In the genomic region with DNA sequence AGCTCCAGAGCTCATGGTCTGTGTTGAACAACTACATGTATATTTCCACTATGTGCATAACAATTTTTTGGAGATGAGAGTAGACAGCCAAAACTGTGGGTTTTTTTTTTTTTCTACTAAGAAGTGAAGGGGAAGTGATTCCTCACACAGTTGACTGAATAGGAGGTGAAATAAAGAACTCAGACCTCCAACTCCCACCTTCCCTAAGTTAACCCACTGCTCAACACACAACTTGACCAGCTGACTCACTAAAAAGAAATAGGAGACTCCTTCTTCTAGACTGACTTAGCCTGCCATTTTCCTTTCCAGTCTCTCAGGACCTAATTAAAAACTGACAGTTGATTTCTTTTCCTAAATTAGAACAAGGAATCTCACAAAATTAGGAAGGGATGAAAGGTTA, we compare ENCODE assay signal across 9 cellular contexts. TPM values are rescaled to one million over a fixed set of nuclear protein-coding genes. Genes with fewer than 3 reads are reported as not detected.
A peak's percentile ranks its signal among the peaks of the same experiment; 100 is the strongest.
DNase-seq lines count a peak whose midpoint lies in the region; FAIRE-seq and TF ChIP-seq lines count a peak whose summit lies in the region.
"Had no signal": no experiment of that assay in that cellular context is flagged by ENCODE, and none has a peak within 500 bp of the region (broad histone marks: within the 10 kb centered on the region; RNA-seq: fewer than 3 reads in every experiment).

No MANE protein-coding gene starts in this region.

- peaks cover 39% of the 10 kb centered on the region for H3K79me2 ChIP-seq in keratinocyte (ENCODE audit: control insufficient read depth, insufficient read depth, low read length)

- H3K9me3 ChIP-seq in BLaER1 treated with 17β-estradiol and CSF1 and Interleukin-3, amounts not matched to agents 10 nM and 100 nM (replicated peaks in 1 of 11) = peaks cover 1 to 11% (median 9%) of the 10 kb centered on the region in 11 experiments; a peak in 20 of 22 replicates
- H3K9me3 ChIP-seq in HAP-1 = no peaks in the 10 kb centered on the region
- H3K9me3 ChIP-seq in keratinocyte (ENCODE audit: control insufficient read depth, low read depth, low read length) = no peaks in the 10 kb centered on the region

- TF ChIP-seq CTCF in WI38 (IDR thresholded peaks at IDR 0.05; ENCODE audit: low read depth, low read length) (no peak), keratinocyte (optimal IDR thresholded peaks at IDR 0.05 in 1 of 3, IDR thresholded peaks at IDR 0.05 in 1 of 3, conservative IDR thresholded peaks at IDR 0.05 in 1 of 3; ENCODE audit: extremely low read depth in 1 of 3, insufficient read depth in 2 of 3, low read length in 3 of 3) (no peak)

- peak overlapping the region in 6 of 11 experiments; percentile 92 to 97 (median 95); a peak in 9 of 22 replicates for H3K27ac ChIP-seq in BLaER1 treated with 17β-estradiol and CSF1 and Interleukin-3, amounts not matched to agents 10 nM and 100 nM
- no peak overlapping the region for H3K27ac ChIP-seq in keratinocyte (ENCODE audit: control insufficient read depth, insufficient read depth, low read length)

- no peaks in the 10 kb centered on the region for H3K27me3 ChIP-seq in BLaER1 treated with 17β-estradiol and CSF1 and Interleukin-3, amounts not matched to agents 10 nM and 100 nM
- H3K27me3 ChIP-seq in HAP-1 (ENCODE audit: low read depth) (no peaks in the 10 kb centered on the region), keratinocyte (ENCODE audit: control insufficient read depth, extremely low read depth, insufficient read depth, low read length) (no peaks in the 10 kb centered on the region)

- dilution Hi-C loops in keratinocyte (cut with MboI; ENCODE audit: extremely low pct_ligation_motif_present, low sequenced_read_pairs) = no loop called here

- no peak for DNase-seq in HAP-1 (ENCODE audit: low spot score in 2 of 2)
- no peak for DNase-seq in keratinocyte (ENCODE audit: low read depth, low spot score)
- DNase-seq in DMS 273 (lab: John Stamatoyannopoulos, UW; ENCODE audit: unreplicated experiment) = no peak
- DNase-seq in NCI-H446 treated with DMSO at 0.1 percent for 48 hours (lab: John Stamatoyannopoulos, UW) = no peak
- no peak for DNase-seq in NCI-H1105 (lab: John Stamatoyannopoulos, UW)
- no peak for DNase-seq in HT-29 (ENCODE audit: low spot score)
- DNase-seq: activated CD8-positive, alpha-beta memory T cell treated with anti-CD3 and anti-CD28 coated beads, Interleukin-2, amount 50 U/mL, for 4 hours had no signal

- peaks cover 25 to 59% (median 58%) of the 10 kb centered on the region in 11 experiments; a peak in 21 of 22 replicates for H4K20me1 ChIP-seq in BLaER1 treated with 17β-estradiol and CSF1 and Interleukin-3, amounts not matched to agents 10 nM and 100 nM
- no peaks in the 10 kb centered on the region for H4K20me1 ChIP-seq in keratinocyte (ENCODE audit: control insufficient read depth, extremely low read depth, insufficient read depth, low read length)

- H3K36me3 ChIP-seq in BLaER1 treated with 17β-estradiol and CSF1 and Interleukin-3, amounts not matched to agents 10 nM and 100 nM = peaks cover 42 to 53% (median 49%) of the 10 kb centered on the region in 11 experiments
- peaks cover 37% of the 10 kb centered on the region for H3K36me3 ChIP-seq in HAP-1 (replicated peaks)
- peaks cover 21 to 22% of the 10 kb centered on the region in 2 experiments for H3K36me3 ChIP-seq in keratinocyte (ENCODE audit: control insufficient read depth in 2 of 2, extremely low read depth in 1 of 2, insufficient read depth in 2 of 2, low read length in 2 of 2)

- peak overlapping the region; percentile 71 to 96 (median 83) for H3K4me2 ChIP-seq in BLaER1 treated with 17β-estradiol and CSF1 and Interleukin-3, amounts not matched to agents 10 nM and 100 nM
- H3K4me2 ChIP-seq in keratinocyte (ENCODE audit: control insufficient read depth, extremely low read depth, insufficient read depth, low read depth, low read length) = peak overlapping the region; percentile 94

- H2AFZ ChIP-seq in keratinocyte (ENCODE audit: control insufficient read depth, low read length) = no peak overlapping the region

- H3K4me1 ChIP-seq in BLaER1 treated with 17β-estradiol and CSF1 and Interleukin-3, amounts not matched to agents 10 nM and 100 nM = peaks cover 23 to 51% (median 31%) of the 10 kb centered on the region in 10 experiments
- H3K4me1 ChIP-seq in HAP-1 (peaks cover 11% of the 10 kb centered on the region), keratinocyte (ENCODE audit: control insufficient read depth, extremely low read depth, insufficient read depth, low read length) (peaks cover 13% of the 10 kb centered on the region)

- FAIRE-seq in keratinocyte (lab: Jason Lieb, UNC) = no peak

- H3K9me1 ChIP-seq in keratinocyte (ENCODE audit: control insufficient read depth, extremely low read depth, insufficient read depth, low read length) = no peaks in the 10 kb centered on the region

- in situ Hi-C loops in HAP-1 (cut with MboI; ENCODE audit: low sequenced_read_pairs) = no loop called here

- H3K4me3 ChIP-seq in BLaER1 treated with 17β-estradiol and CSF1 and Interleukin-3, amounts not matched to agents 10 nM and 100 nM = peak overlapping the region; percentile 76 to 95 (median 86); a peak in 19 of 20 replicates
- H3K4me3 ChIP-seq in HAP-1 (peak overlapping the region; percentile 75), WI38 (ENCODE audit: low read depth, low read length) (peak overlapping the region; percentile 97), keratinocyte (ENCODE audit: control insufficient read depth in 2 of 3, extremely low read depth in 1 of 3, insufficient read depth in 2 of 3, low read depth in 1 of 3, low read length in 3 of 3) (peak overlapping the region in 2 of 3 experiments; percentile 98 to 99)

- H3K9ac ChIP-seq in BLaER1 treated with 17β-estradiol and CSF1 and Interleukin-3, amounts not matched to agents 10 nM and 100 nM = peak overlapping the region in 8 of 11 experiments; percentile 91 to 97 (median 94); a peak in 13 of 22 replicates
- no peak overlapping the region for H3K9ac ChIP-seq in keratinocyte (ENCODE audit: control insufficient read depth, extremely low read depth, insufficient read depth, low read length)

RNA-seq across cellular contexts. Expression of a gene that starts 1.7 kb away (rescaled TPM):
- 107 to 158 TPM (median 127 TPM) in 3 replicates for polyA plus RNA-seq in keratinocyte
- 54.4 TPM for polyA plus RNA-seq in keratinocyte (2011; ENCODE audit: low read depth)
- 69.1 and 88.0 TPM in 2 replicates for polyA plus RNA-seq in keratinocyte (2011; cell fraction: cytosol; rRNA removed)
- 194 TPM in 2 replicates for polyA plus RNA-seq in keratinocyte (2011; cell fraction: nucleus; rRNA removed)
- polyA plus RNA-seq in keratinocyte (2012; ENCODE audit: low replicate concordance) = 89.3 and 93.7 TPM in 2 replicates
- 175 to 246 TPM (median 180 TPM) in 3 replicates for polyA minus RNA-seq in keratinocyte
- 146 TPM for polyA minus RNA-seq in keratinocyte (2011; cell fraction: cytosol; rRNA and poly(A)+ RNA removed)
- 138 and 158 TPM in 2 replicates for polyA minus RNA-seq in keratinocyte (2011; cell fraction: nucleus; rRNA and poly(A)+ RNA removed)
- total RNA-seq in HT-29 (2014; rRNA removed; shearing (Covaris generic)) = 147 and 174 TPM in 2 replicates

RNA-seq across cellular contexts. Expression of a gene that starts 33.4 kb away (rescaled TPM):
- 10.4 to 12.4 TPM (median 11.0 TPM) in 3 replicates for polyA plus RNA-seq in keratinocyte
- 8.4 TPM for polyA plus RNA-seq in keratinocyte (2011; ENCODE audit: low read depth)
- polyA plus RNA-seq in keratinocyte (2011; cell fraction: cytosol; rRNA removed) = 7.7 and 7.8 TPM in 2 replicates
- polyA plus RNA-seq in keratinocyte (2011; cell fraction: nucleus; rRNA removed) = 25.6 and 30.7 TPM in 2 replicates
- 5.5 and 7.5 TPM in 2 replicates for polyA plus RNA-seq in keratinocyte (2012; ENCODE audit: low replicate concordance)
- polyA minus RNA-seq in keratinocyte = 8.3 to 19.7 TPM (median 13.7 TPM) in 3 replicates
- 8.8 TPM for polyA minus RNA-seq in keratinocyte (2011; cell fraction: cytosol; rRNA and poly(A)+ RNA removed)
- polyA minus RNA-seq in keratinocyte (2011; cell fraction: nucleus; rRNA and poly(A)+ RNA removed) = 5.7 and 7.8 TPM in 2 replicates
- total RNA-seq in HT-29 (2014; rRNA removed; shearing (Covaris generic)) = 0.79 and 2.5 TPM in 2 replicates

RNA-seq across cellular contexts. Expression of a gene that starts 41.6 kb away (rescaled TPM):
- polyA plus RNA-seq in keratinocyte = 0.39 to 0.54 TPM (median 0.40 TPM) in 3 replicates
- not detected for polyA plus RNA-seq in keratinocyte (2011; ENCODE audit: low read depth)
- polyA plus RNA-seq in keratinocyte (2011; cell fraction: cytosol; rRNA removed) = 0.27 and 0.44 TPM in 2 replicates
- 0.13 and 0.29 TPM in 2 replicates for polyA plus RNA-seq in keratinocyte (2011; cell fraction: nucleus; rRNA removed)
- polyA plus RNA-seq in keratinocyte (2012; ENCODE audit: low replicate concordance) = 0.40 TPM in 1 of 2 replicates, not detected in the other
- polyA minus RNA-seq in keratinocyte = 0.35 TPM in 1 of 3 replicates, not detected in the others
- polyA minus RNA-seq in keratinocyte (2011; cell fraction: cytosol; rRNA and poly(A)+ RNA removed) = not detected
- polyA minus RNA-seq in keratinocyte (2011; cell fraction: nucleus; rRNA and poly(A)+ RNA removed) = 1.2 TPM in 1 of 2 replicates, not detected in the other
- total RNA-seq in HT-29 (2014; rRNA removed; shearing (Covaris generic)) = not detected in 2 replicates
